Comparison of ENCODE assay signal across 14 cellular contexts in the genomic region with DNA sequence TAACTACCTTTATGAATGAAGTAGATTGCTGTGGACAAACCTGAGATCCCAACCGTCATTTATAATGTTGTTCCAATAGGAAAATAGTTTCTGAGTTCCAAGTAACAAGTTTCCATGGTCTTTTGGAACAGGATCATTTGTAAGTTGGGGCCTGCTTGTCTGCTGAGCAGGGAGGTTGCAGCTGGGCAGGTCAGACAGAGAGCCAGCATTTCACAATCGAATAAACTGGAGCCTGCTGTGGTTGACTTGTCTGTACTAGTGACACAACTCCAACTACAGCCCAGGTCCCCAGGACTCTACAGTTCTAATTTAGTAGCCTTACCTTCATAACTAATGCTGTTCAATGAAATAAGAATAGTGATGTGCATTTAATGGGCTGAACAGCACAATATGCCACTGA. TPM values are rescaled to one million over a fixed set of nuclear protein-coding genes. Genes with fewer than 3 reads are reported as not detected.
A peak's percentile ranks its signal among the peaks of the same experiment; 100 is the strongest.
DNase-seq lines count a peak whose midpoint lies in the region; ATAC-seq and TF ChIP-seq lines count a peak whose summit lies in the region.
"Had no signal": no experiment of that assay in that cellular context is flagged by ENCODE, and none has a peak within 500 bp of the region (broad histone marks: within the 10 kb centered on the region; RNA-seq: fewer than 3 reads in every experiment).

No MANE protein-coding gene starts in this region.

- H3K9me3 ChIP-seq in gastrocnemius medialis, result no peaks in the 10 kb centered on the region

- in situ Hi-C loops in gastrocnemius medialis (cut with MboI; ENCODE audit: low sequenced_read_pairs in 4 of 4), result no loop called here

- no peak overlapping the region for H3K4me3 ChIP-seq in gastrocnemius medialis
- H3K4me3 ChIP-seq: skin epidermis had no signal

- no peaks in the 10 kb centered on the region for H3K27me3 ChIP-seq in gastrocnemius medialis

- no peaks in the 10 kb centered on the region for H3K4me1 ChIP-seq in gastrocnemius medialis

- H3K27ac ChIP-seq in gastrocnemius medialis, result no peak overlapping the region
- H3K27ac ChIP-seq: skin epidermis had no signal

- DNase-seq in LHCN-M2 (ENCODE audit: low read depth) (peak; percentile 61), amniotic epithelial cell (ENCODE audit: low read depth) (peak; percentile 76), left cardiac atrium (no peak), gastrocnemius medialis (peak in 1 of 2 donors; percentile 57), midbrain (lab: John Stamatoyannopoulos, UW) (no peak), NCI-H524 treated with DMSO at 0.1 percent for 48 hours (lab: John Stamatoyannopoulos, UW) (no peak)
- DNase-seq: CD4-positive, alpha-beta memory T cell; GOT3; Kasumi-1; kidney glomerular epithelial cell; natural killer cell had no signal

- ATAC-seq in left cardiac atrium (peak; percentile 59 to 77), gastrocnemius medialis (peak; percentile 81), HG02623 (IDR thresholded peaks at IDR 0.05; ENCODE audit: unreplicated experiment) (no peak), GM21360 (IDR thresholded peaks at IDR 0.05; ENCODE audit: unreplicated experiment) (no peak)
- ATAC-seq: natural killer cell had no signal

- no peak for TF ChIP-seq CTCF in gastrocnemius medialis (IDR thresholded peaks at IDR 0.05 in 4 of 5, conservative IDR thresholded peaks at IDR 0.05 in 1 of 5)

- no peak for TF ChIP-seq POLR2A in gastrocnemius medialis (IDR thresholded peaks at IDR 0.05)

- intact Hi-C loops in left cardiac atrium (cut with DNase I) (no loop called here), gastrocnemius medialis (cut with DNase I; ENCODE audit: low total_unique reads) (no loop called here)

- no peaks in the 10 kb centered on the region for H3K36me3 ChIP-seq in gastrocnemius medialis

RNA-seq across cellular contexts. Expression of gene RALGPS2, which starts 18.6 kb away (rescaled TPM):
- 26.2 and 33.1 TPM in 2 replicates for total RNA-seq in LHCN-M2 (2014; rRNA removed)
- 3.6 TPM for polyA plus RNA-seq in LHCN-M2 (2012)
- total RNA-seq in left cardiac atrium, result 10 to 100 TPM in 1 of 2 donors, 1 to 10 TPM in 1; 9.6 to 17.6 TPM
- total RNA-seq in gastrocnemius medialis, result 1 to 10 TPM; 1.1 to 6.5 (median 2.5) TPM

Comparison
In these comparisons a context has a peak if more than half of its experiments do, and no peak if none do; other contexts are left out.
1. DNase-seq: peak in LHCN-M2 (single experiment) and amniotic epithelial cell (single experiment); none in left cardiac atrium (single experiment), midbrain (single experiment) and NCI-H524 treated with DMSO at 0.1 percent for 48 hours (single experiment).
2. ATAC-seq: peak in left cardiac atrium (2 of 2) and gastrocnemius medialis (2 of 2); none in HG02623 (single experiment) and GM21360 (single experiment).